ENCODE assay signal across 27 cellular contexts in the genomic region with DNA sequence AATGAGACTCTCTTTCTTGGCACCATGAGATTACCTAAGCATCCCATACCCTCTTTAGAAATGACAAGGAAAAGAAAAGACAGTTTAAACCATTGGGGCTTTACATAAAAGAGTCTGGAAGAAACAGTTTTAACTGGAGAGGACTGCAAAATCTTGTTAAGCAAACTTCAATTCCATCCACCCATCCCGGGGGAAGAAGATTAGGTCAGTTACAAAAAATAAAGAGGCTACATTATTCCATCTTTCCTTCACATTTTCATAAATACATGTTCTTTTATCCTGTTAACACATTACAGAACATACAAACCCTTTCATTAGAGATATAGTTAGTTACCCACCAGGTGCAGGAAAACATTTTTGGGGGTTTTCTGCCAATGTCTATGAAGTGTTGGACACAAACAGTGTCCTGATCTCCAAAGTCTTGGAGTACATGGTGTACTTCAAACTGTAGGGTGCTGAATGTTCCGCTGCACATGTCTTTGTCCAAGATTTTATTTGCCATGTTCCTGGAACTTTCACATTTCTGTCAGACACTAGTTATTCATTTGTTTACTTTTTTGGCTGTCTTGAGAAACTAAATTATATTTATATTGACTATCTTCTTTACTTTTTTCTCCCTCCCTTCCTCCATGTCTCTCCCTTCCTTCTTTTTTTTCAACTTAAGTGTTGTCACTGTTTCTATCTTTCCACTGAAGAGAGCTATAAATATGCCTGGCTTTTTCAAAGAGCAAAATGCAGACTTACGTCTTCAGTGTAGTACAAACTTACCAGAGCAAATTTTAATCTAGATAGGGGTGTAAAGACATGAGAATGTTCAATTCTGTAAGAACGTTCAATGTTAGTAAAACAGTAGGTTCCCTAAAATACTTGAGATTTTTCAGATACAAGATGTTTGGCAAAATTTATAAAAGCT.
DNase-seq lines count a peak whose midpoint lies in the region; ATAC-seq and TF ChIP-seq lines count a peak whose summit lies in the region.
"Had no signal": no experiment of that assay in that cellular context is flagged by ENCODE, and none has a peak within 500 bp of the region (broad histone marks: within the 10 kb centered on the region; RNA-seq: fewer than 3 reads in every experiment).

No MANE protein-coding gene starts in this region.

- H3K36me3 ChIP-seq in parathyroid adenoma (ENCODE audit: control insufficient read depth, insufficient read depth, low read length) = no peaks in the 10 kb centered on the region
- no peaks in the 10 kb centered on the region for H3K36me3 ChIP-seq in tibial nerve
- H3K36me3 ChIP-seq in WERI-Rb-1 = no peaks in the 10 kb centered on the region
- H3K36me3 ChIP-seq: brain microvascular endothelial cell, HAP-1, sigmoid colon, transverse colon had no signal

- H3K9me3 ChIP-seq in parathyroid adenoma (ENCODE audit: control insufficient read depth, low read length) (no peaks in the 10 kb centered on the region), tibial nerve (no peaks in the 10 kb centered on the region), WERI-Rb-1 (ENCODE audit: severe bottlenecking) (no peaks in the 10 kb centered on the region)
- H3K9me3 ChIP-seq: HAP-1, sigmoid colon, transverse colon had no signal

- H3K4me1 ChIP-seq in parathyroid adenoma = no peaks in the 10 kb centered on the region
- H3K4me1 ChIP-seq in tibial nerve = peaks cover 0 to 8% (median 0%) of the 10 kb centered on the region in 4 donors
- H3K4me1 ChIP-seq: HAP-1, sigmoid colon, transverse colon had no signal

- H3K9ac ChIP-seq in parathyroid adenoma = no peak overlapping the region

- DNase-seq in coronary artery (ENCODE audit: low spot score) (no peak), left cardiac atrium (no peak), tibial nerve (ENCODE audit: low spot score in 2 of 2) (no peak), T1000 (lab: John Stamatoyannopoulos, UW) (no peak), WERI-Rb-1 (no peak), omental fat pad (ENCODE audit: low spot score) (no peak)
- DNase-seq: activated CD4-positive, alpha-beta memory T cell treated with anti-CD3 and anti-CD28 coated beads for 36 hours; activated CD4-positive, CD25-positive, alpha-beta regulatory T cell; activated effector memory CD4-positive, alpha-beta T cell treated with anti-CD3 and anti-CD28 coated beads, Interleukin-2, amount 50 U/mL, for 16 hours; CD4-positive, alpha-beta T cell; cortex of kidney; endodermal cell; GDM1; hippocampal formation; naive B cell; NCI-H146; NCI-H524 treated with DMSO at 0.1 percent for 48 hours; nucleus accumbens; sigmoid colon; transverse colon had no signal

- intact Hi-C loops in left cardiac atrium (cut with DNase I) = no loop called here

- peak overlapping the region; percentile 63 to 72 for H3K27ac ChIP-seq in coronary artery
- H3K27ac ChIP-seq in parathyroid adenoma = peak overlapping the region; percentile 80
- H3K27ac ChIP-seq in tibial nerve = peak overlapping the region in 2 of 4 donors; percentile 29 to 67
- no peak overlapping the region for H3K27ac ChIP-seq in WERI-Rb-1
- H3K27ac ChIP-seq: brain microvascular endothelial cell, SK-N-MC, transverse colon had no signal

- H3K4me3 ChIP-seq in coronary artery (no peak overlapping the region), parathyroid adenoma (ENCODE audit: low read depth, low read length) (peak overlapping the region; percentile 3), tibial nerve (no peak overlapping the region), WERI-Rb-1 (ENCODE audit: low read depth, low read length) (no peak overlapping the region)
- H3K4me3 ChIP-seq: HAP-1, K562, sigmoid colon, SK-N-MC, transverse colon had no signal

- peak overlapping the region; percentile 58 for H3K4me2 ChIP-seq in parathyroid adenoma (ENCODE audit: low read length)

- TF ChIP-seq EP300 in tibial nerve (IDR thresholded peaks at IDR 0.05) = peak; percentile 65 to 75

- H2AFZ ChIP-seq in parathyroid adenoma = peak overlapping the region; percentile 0

- TF ChIP-seq CTCF in coronary artery (IDR thresholded peaks at IDR 0.05) (no peak), parathyroid adenoma (IDR thresholded peaks at IDR 0.05) (no peak), tibial nerve (IDR thresholded peaks at IDR 0.05) (no peak), WERI-Rb-1 (IDR thresholded peaks at IDR 0.05; ENCODE audit: low read depth, low read length) (no peak), omental fat pad (IDR thresholded peaks at IDR 0.05) (no peak)

- WGBS in tibial nerve, 2 donors = 61 to 62% methylated on average over 4 of the region's 4 CpGs

- ATAC-seq in left cardiac atrium (peak; percentile 42 to 71), esophagus mucosa (no peak), omental fat pad (ENCODE audit: low FRiP score) (no peak)
- ATAC-seq: K562; stimulated activated memory B cell treated with anti-CD40 and anti-IgM and Interleukin-4, amounts not matched to agents 10 μg/mL and 1 μg/mL and 100 μg/mL, for 72 hours had no signal

- H3K27me3 ChIP-seq in parathyroid adenoma (ENCODE audit: control insufficient read depth, insufficient read depth, low read length) = no peaks in the 10 kb centered on the region
- no peaks in the 10 kb centered on the region for H3K27me3 ChIP-seq in tibial nerve
- H3K27me3 ChIP-seq in WERI-Rb-1 (ENCODE audit: insufficient read depth, low read depth, severe bottlenecking) = no peaks in the 10 kb centered on the region
- H3K27me3 ChIP-seq: brain microvascular endothelial cell, sigmoid colon, transverse colon had no signal

- no peaks in the 10 kb centered on the region for H3K79me2 ChIP-seq in parathyroid adenoma

- TF ChIP-seq POLR2A in tibial nerve (IDR thresholded peaks at IDR 0.05) = no peak

Comparison
In these comparisons a context has a peak if more than half of its experiments do, and no peak if none do; other contexts are left out.
1. ATAC-seq: peak in left cardiac atrium (2 of 2); none in esophagus mucosa (single experiment) and omental fat pad (single experiment).